24 cellular contexts compared by ENCODE assay signal in genomic region chrX:110397353-110397752, GRCh38. TPM values are rescaled to one million over a fixed set of nuclear protein-coding genes. Genes with fewer than 3 reads are reported as not detected.
"Had no signal": no experiment of that assay in that cellular context is flagged by ENCODE, and none has a peak within 500 bp of the region (broad histone marks: within the 10 kb centered on the region; RNA-seq: fewer than 3 reads in every experiment).

No MANE protein-coding gene starts in this region.

- H3K4me3 ChIP-seq: colonic mucosa, esophagus squamous epithelium, left lung, tibial artery had no signal

- H3K36me3 Mint-ChIP-seq: brain, naive B cell had no signal

- FAIRE-seq: endometrium, kidney, urothelium cell line had no signal

- ATAC-seq: activated T-cell treated with anti-CD3 and anti-CD28 coated beads, Interleukin-2, amount 50 U/mL, for 4 hours; left lung had no signal

- DNase-seq: activated CD4-positive, alpha-beta T cell treated with anti-CD3 and anti-CD28 coated beads, Interleukin-2, amount 50 U/mL, for 1 hour; activated CD8-positive, alpha-beta memory T cell treated with anti-CD3 and anti-CD28 coated beads, Interleukin-2, amount 50 U/mL, for 4 hours; activated naive CD4-positive, alpha-beta T cell treated with anti-CD3 and anti-CD28 coated beads for 36 hours; activated T-cell treated with anti-CD3 and anti-CD28 coated beads, Interleukin-2, amount 50 U/mL, for 4 hours; colonic mucosa; esophagus squamous epithelium; hypothalamus; kidney; left lung; naive B cell; stimulated activated CD4-positive, alpha-beta T cell treated with anti-CD3 and anti-CD28 coated beads, Interleukin-12 subunit alpha, Interleukin-12 subunit beta, amount 100 ng/mL, for 4 hours; stimulated activated CD4-positive, alpha-beta T cell treated with anti-CD3 and anti-CD28 coated beads, Interleukin-1b, Interleukin-23, amount 100 ng/mL, for 48 hours; stimulated activated naive CD4-positive, alpha-beta T cell treated with Interleukin-2 at 50 U/mL for 16 hours; T-helper 1 cell; T-helper 9 cell; tibial artery had no signal

- H3K27ac Mint-ChIP-seq: activated naive CD4-positive, alpha-beta T cell treated with anti-CD3 and anti-CD28 coated beads for 36 hours had no signal

- H3K4me1 Mint-ChIP-seq: central memory CD8-positive, alpha-beta T cell had no signal

- H3K36me3 ChIP-seq: colonic mucosa, esophagus squamous epithelium, left lung, tibial artery had no signal

- H3K4me3 Mint-ChIP-seq: activated naive CD4-positive, alpha-beta T cell treated with anti-CD3 and anti-CD28 coated beads for 36 hours; activated T-cell treated with anti-CD3 and anti-CD28 coated beads, Interleukin-2, amount 50 U/mL, for 4 hours; brain; central memory CD8-positive, alpha-beta T cell; naive B cell; neural crest cell had no signal

- H3K27me3 ChIP-seq: tibial artery had no signal

- H3K27me3 Mint-ChIP-seq: brain had no signal

- H3K9me3 Mint-ChIP-seq: activated naive CD4-positive, alpha-beta T cell treated with anti-CD3 and anti-CD28 coated beads for 36 hours; activated T-cell treated with anti-CD3 and anti-CD28 coated beads, Interleukin-2, amount 50 U/mL, for 4 hours; brain; central memory CD8-positive, alpha-beta T cell; neural crest cell had no signal

- H3K4me1 ChIP-seq: colonic mucosa, left lung, tibial artery had no signal

- H3K27ac ChIP-seq: colonic mucosa, left lung, tibial artery had no signal

- H3K9me3 ChIP-seq: colonic mucosa, esophagus squamous epithelium, left lung, tibial artery had no signal

RNA-seq across cellular contexts. Expression of gene RTL9, which starts 38.7 kb away (rescaled TPM):
- total RNA-seq: activated naive CD4-positive, alpha-beta T cell treated with anti-CD3 and anti-CD28 coated beads for 36 hours; activated T-cell treated with anti-CD3 and anti-CD28 coated beads, Interleukin-2, amount 50 U/mL, for 4 hours; colonic mucosa; esophagus squamous epithelium; glomerular endothelial cell; kidney; lung microvascular endothelial cell; mononuclear cell had no signal
